ENCODE assay signal across 8 cellular contexts in genomic region chr10:43420369-43421200, GRCh38. TPM values are rescaled to one million over a fixed set of nuclear protein-coding genes. Genes with fewer than 3 reads are reported as not detected.
A peak's percentile ranks its signal among the peaks of the same experiment; 100 is the strongest.
DNase-seq lines count a peak whose midpoint lies in the region; ATAC-seq and TF ChIP-seq lines count a peak whose summit lies in the region.

No MANE protein-coding gene starts in this region.

- 0 to 1% (median 1%) methylated on average over 55 to 63 of the region's 63 CpGs for WGBS in adipose tissue, 3 donors
- WGBS in heart right ventricle, 2 donors, result 0 to 1% methylated on average over 60 to 63 of the region's 63 CpGs

- no peaks in the 10 kb centered on the region for H3K9me3 ChIP-seq in heart right ventricle

- H3K4me3 ChIP-seq in heart right ventricle, result peak overlapping the region; percentile 41 to 75 (median 66)

- TF ChIP-seq CTCF in heart right ventricle (IDR thresholded peaks at IDR 0.05), result peak in 6 of 9 donors; percentile 20 to 55 (median 28)

- peak; percentile 82 for ATAC-seq in GM21717 (IDR thresholded peaks at IDR 0.05; ENCODE audit: unreplicated experiment)
- peak; percentile 97 to 100 (median 98) for ATAC-seq in heart right ventricle

- peak; percentile 87 for DNase-seq in ELR (ENCODE audit: low read depth)
- peak; percentile 92 for DNase-seq in KBM-7
- peak; percentile 88 for DNase-seq in SW480 (ENCODE audit: low spot score)
- peak; percentile 86 to 89 for DNase-seq in heart right ventricle
- peak; percentile 82 for DNase-seq in pons (ENCODE audit: low spot score)
- DNase-seq in ureter (ENCODE audit: low spot score), result peak; percentile 94

- peak overlapping the region; percentile 58 for H3K27ac ChIP-seq in adipose tissue (ENCODE audit: low read depth, low read length)
- H3K27ac ChIP-seq in heart right ventricle, result peak overlapping the region; percentile 94 to 100 (median 99)

- intact Hi-C loops in heart right ventricle (cut with DNase I), result loop anchor here in 5 of 10 donors (1.0 to 2.0 kb wide), 4 partner anchors 11 to 24 kb away; partner anchors contain the start of genes ZNF487 (in 3 of the 5) and HNRNPF (in 2 of the 5)

- in situ Hi-C loops in KBM-7 (cut with MboI; ENCODE audit: low pct_unique_long_range_greater_than_20kb, low sequenced_read_pairs), result no loop called here

- H3K27me3 ChIP-seq in heart right ventricle, result no peaks in the 10 kb centered on the region

- peaks cover 0 to 41% (median 12%) of the 10 kb centered on the region in 9 donors for H3K4me1 ChIP-seq in heart right ventricle

- no peaks in the 10 kb centered on the region for H3K36me3 ChIP-seq in heart right ventricle

RNA-seq across cellular contexts. Expression of gene HNRNPF, which starts 11.6 kb away (rescaled TPM):
- polyA plus RNA-seq in adipose tissue (100 to 1,000 TPM in 2 of 3 donors, 10 to 100 TPM in 1; 90.0 to 174 (median 103) TPM), heart right ventricle (10 to 100 TPM; 26.4 to 77.5 TPM)
- total RNA-seq in heart right ventricle (100 to 1,000 TPM in 2 of 10 donors, 10 to 100 TPM in 8; 54.7 to 113 (median 75.2) TPM), ureter (307 TPM)

RNA-seq across cellular contexts. Expression of gene ZNF487, which starts 16.3 kb away (rescaled TPM):
- polyA plus RNA-seq in adipose tissue, result 1 to 10 TPM; 4.2 to 4.8 (median 4.4) TPM
- 1 to 10 TPM; 1.6 to 4.2 (median 2.4) TPM for total RNA-seq in heart right ventricle
- polyA plus RNA-seq in heart right ventricle, result 1 to 10 TPM; 3.3 to 4.3 TPM
- 9.6 TPM for total RNA-seq in ureter

RNA-seq across cellular contexts. Expression of gene FXYD4, which starts 49.1 kb away (rescaled TPM):
- polyA plus RNA-seq in adipose tissue (under 1 TPM in 2 of 3 donors, not detected in 1; 0.15 to 0.77 TPM), heart right ventricle (not detected)
- total RNA-seq in heart right ventricle (1 to 10 TPM in 1 of 10 donors, under 1 TPM in 1, not detected in 8; 0.42 to 1.5 TPM), ureter (13.8 TPM)

Comparison
In these comparisons a context has a peak if more than half of its experiments do, and no peak if none do; other contexts are left out.
1. Peak in every context shown above with its lines: DNase-seq, ATAC-seq, H3K4me3 ChIP-seq and H3K27ac ChIP-seq.